In the genomic region with DNA sequence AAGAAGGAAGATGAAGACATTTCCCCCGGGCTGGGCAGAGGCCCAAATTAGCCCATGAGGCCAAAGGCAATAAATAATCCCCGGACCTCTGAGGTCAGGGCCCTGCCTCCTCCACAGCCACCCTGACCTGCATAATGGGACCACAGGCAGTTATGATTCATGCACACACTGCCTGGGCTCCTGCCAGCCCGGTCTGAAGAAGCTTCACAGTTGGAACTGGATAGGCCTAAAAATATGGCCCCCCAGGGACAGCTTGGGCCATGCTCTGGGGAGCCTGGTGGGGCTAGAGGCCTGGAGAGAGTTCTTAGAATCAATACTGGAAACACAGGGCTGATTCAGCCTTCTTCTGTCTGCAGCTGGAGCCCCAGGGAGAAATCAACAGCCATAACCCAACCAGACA, we compare ENCODE assay signal across 13 cellular contexts.
DNase-seq lines count a peak whose midpoint lies in the region; ATAC-seq, FAIRE-seq and TF ChIP-seq lines count a peak whose summit lies in the region.
"Had no signal": no experiment of that assay in that cellular context is flagged by ENCODE, and none has a peak within 500 bp of the region (broad histone marks: within the 10 kb centered on the region; RNA-seq: fewer than 3 reads in every experiment).

No MANE protein-coding gene starts in this region.

- H3K9me3 ChIP-seq in BE2C (no peaks in the 10 kb centered on the region), body of pancreas (no peaks in the 10 kb centered on the region)

- DNase-seq in BE2C (peak; percentile 45), M059J (ENCODE audit: low read depth) (peak; percentile 94), body of pancreas (peak; percentile 16 to 50 (median 18)), left kidney (ENCODE audit: low read depth, low spot score) (peak; percentile 26), T-helper 2 cell (no peak), GM12891 (ENCODE audit: insufficient read length, low spot score) (no peak), NCI-H187 treated with DMSO at 0.1 percent for 48 hours (lab: John Stamatoyannopoulos, UW) (no peak)
- DNase-seq in activated naive CD4-positive, alpha-beta T cell treated with anti-CD3 and anti-CD28 coated beads, Interleukin-2, amount 50 U/mL, for 16 hours = no peak
- DNase-seq: CD8-positive, alpha-beta memory T cell; PC-9; stimulated activated CD4-positive, alpha-beta T cell treated with anti-CD3 and anti-CD28 coated beads, Interleukin-4, amount 100 ng/mL, for 4 hours had no signal

- no peaks in the 10 kb centered on the region for H3K27me3 ChIP-seq in BE2C
- no peaks in the 10 kb centered on the region for H3K27me3 ChIP-seq in body of pancreas
- H3K27me3 ChIP-seq: hepatocyte had no signal

- peak; percentile 24 for ATAC-seq in body of pancreas

- TF ChIP-seq CTCF in BE2C (IDR thresholded peaks at IDR 0.05; ENCODE audit: low read depth, low read length) (no peak), body of pancreas (IDR thresholded peaks at IDR 0.05) (no peak)

- H3K4me1 ChIP-seq in BE2C (no peaks in the 10 kb centered on the region), body of pancreas (no peaks in the 10 kb centered on the region)
- H3K4me1 ChIP-seq: parathyroid adenoma had no signal

- H3K4me3 ChIP-seq in BE2C (ENCODE audit: low read depth, low read length) (no peak overlapping the region), body of pancreas (no peak overlapping the region)
- H3K4me3 ChIP-seq: hepatocyte, PC-9 had no signal

- 23 to 50% methylated on average over 3 of the region's 3 CpGs for WGBS in body of pancreas, 2 donors

- intact Hi-C loops in body of pancreas (cut with DNase I) = no loop called here

- TF ChIP-seq POLR2A in body of pancreas (IDR thresholded peaks at IDR 0.05) (no peak), GM12891 (IDR thresholded peaks at IDR 0.05; ENCODE audit: low read depth, low read length) (no peak)

- H3K27ac ChIP-seq in body of pancreas = no peak overlapping the region
- H3K27ac ChIP-seq: hepatocyte, parathyroid adenoma, PC-9 had no signal

- no peak for FAIRE-seq in GM12891 (lab: Jason Lieb, UNC)

- no peaks in the 10 kb centered on the region for H3K36me3 ChIP-seq in BE2C
- no peaks in the 10 kb centered on the region for H3K36me3 ChIP-seq in body of pancreas (replicated peaks in 1 of 2; ENCODE audit: insufficient read depth in 1 of 2, low read depth in 2 of 2)

TF ChIP-seq in GM12891, 5 proteins besides CTCF, POLR2A, EP300 and RAD21:
- no peak for TF ChIP-seq POU2F2 (IDR thresholded peaks at IDR 0.05; ENCODE audit: low read depth, low read length)
- TF ChIP-seq TAF1 (IDR thresholded peaks at IDR 0.05; ENCODE audit: low read depth, low read length) = no peak
- no peak for TF ChIP-seq PAX5 (IDR thresholded peaks at IDR 0.05; ENCODE audit: insufficient read depth, low read length, severe bottlenecking)
- no peak for TF ChIP-seq SPI1 (IDR thresholded peaks at IDR 0.05; ENCODE audit: low read depth, low read length)
- TF ChIP-seq POLR2AphosphoS5 (IDR thresholded peaks at IDR 0.05; ENCODE audit: low read depth, low read length) = no peak

Comparison
In these comparisons a context has a peak if more than half of its experiments do, and no peak if none do; other contexts are left out.
1. DNase-seq: peak in BE2C (single experiment), M059J (single experiment), body of pancreas (4 of 4) and left kidney (single experiment); none in activated naive CD4-positive, alpha-beta T cell treated with anti-CD3 and anti-CD28 coated beads, Interleukin-2, amount 50 U/mL, for 16 hours (single experiment), T-helper 2 cell (0 of 5), GM12891 (single experiment) and NCI-H187 treated with DMSO at 0.1 percent for 48 hours (single experiment).